In genomic region chr4:55854132-55854531, GRCh38 we compare ENCODE assay signal across 8 cellular contexts. TPM values are rescaled to one million over a fixed set of nuclear protein-coding genes. Genes with fewer than 3 reads are reported as not detected.
A peak's percentile ranks its signal among the peaks of the same experiment; 100 is the strongest.
DNase-seq lines count a peak whose midpoint lies in the region; ATAC-seq and TF ChIP-seq lines count a peak whose summit lies in the region.

No MANE protein-coding gene starts in this region.

- peak overlapping the region; percentile 94; the same call in 1 of the 2 replicates for H3K4me3 ChIP-seq in iPS DF 6.9 (ENCODE audit: low read length)
- H3K4me3 ChIP-seq in suprapubic skin = peak overlapping the region; percentile 94

- peak overlapping the region; percentile 60; the same call in 1 of the 2 replicates for H3K27ac Mint-ChIP-seq in WTC11

- H3K4me3 Mint-ChIP-seq in WTC11 = no peak overlapping the region

- no peak for TF ChIP-seq EP300 in suprapubic skin (IDR thresholded peaks at IDR 0.05)

- CTCF ChIA-PET in WTC11 (lab: Charles Lee) = interaction anchor here (1.0 kb wide), 1 partner anchor 12 kb away, joined by 3 read pairs; no protein-coding TSS in a partner anchor

- no peak for TF ChIP-seq CTCF in WTC11 (IDR thresholded peaks at IDR 0.05)
- TF ChIP-seq CTCF in suprapubic skin (IDR thresholded peaks at IDR 0.05) = no peak

- no peaks in the 10 kb centered on the region for H3K36me3 Mint-ChIP-seq in WTC11

- peak; percentile 23 for DNase-seq in NCI-H82 (lab: John Stamatoyannopoulos, UW)
- DNase-seq in NCI-H82 treated with DMSO at 0.1 percent for 48 hours (lab: John Stamatoyannopoulos, UW; ENCODE audit: unreplicated experiment) = no peak
- no peak for DNase-seq in WTC11 (ENCODE audit: low spot score)
- DNase-seq in iPS DF 6.9 (ENCODE audit: low read depth, low spot score) = no peak
- DNase-seq in suprapubic skin (ENCODE audit: low spot score in 2 of 2) = no peak
- no peak for DNase-seq in 8988T

- no peaks in the 10 kb centered on the region for H3K9me3 ChIP-seq in iPS DF 6.9 (ENCODE audit: control insufficient read depth, insufficient read depth, low read length)
- no peaks in the 10 kb centered on the region for H3K9me3 ChIP-seq in suprapubic skin

- H3K4me1 ChIP-seq in iPS DF 6.9 (ENCODE audit: control insufficient read depth, insufficient read depth, low read length) (peaks cover 1% of the 10 kb centered on the region; the same call in 1 of the 2 replicates), suprapubic skin (peaks cover 32% of the 10 kb centered on the region)

- no peak for TF ChIP-seq POLR2A in suprapubic skin (IDR thresholded peaks at IDR 0.05)

- H3K9me3 Mint-ChIP-seq in WTC11 = peaks cover 6% of the 10 kb centered on the region

- H3K27ac ChIP-seq in iPS DF 6.9 (ENCODE audit: low read length) (no peak overlapping the region), suprapubic skin (peak overlapping the region; percentile 93)

- peaks cover 10% of the 10 kb centered on the region for H3K4me1 Mint-ChIP-seq in WTC11

- H3K27me3 Mint-ChIP-seq in WTC11 (ENCODE audit: low read depth) = peaks cover 10% of the 10 kb centered on the region

- no peaks in the 10 kb centered on the region for H3K27me3 ChIP-seq in iPS DF 6.9 (ENCODE audit: control insufficient read depth, insufficient read depth, low read length)
- no peaks in the 10 kb centered on the region for H3K27me3 ChIP-seq in suprapubic skin

- no CpG with 5 or more reads among the region's 6 CpGs for WGBS in iPS DF 6.9 (ENCODE audit: insufficient coverage, insufficient read length)
- 25% methylated on average over 6 of the region's 6 CpGs for WGBS in suprapubic skin

- POLR2A ChIA-PET in WTC11 (lab: Charles Lee) = no interaction called here

- H3K36me3 ChIP-seq in iPS DF 6.9 (ENCODE audit: control insufficient read depth, insufficient read depth, low read length) (no peaks in the 10 kb centered on the region), suprapubic skin (no peaks in the 10 kb centered on the region)

- ATAC-seq in WTC11 (no peak), HG03342 (IDR thresholded peaks at IDR 0.05; ENCODE audit: unreplicated experiment) (no peak), GM21576 (IDR thresholded peaks at IDR 0.05; ENCODE audit: unreplicated experiment) (no peak)

TF ChIP-seq in WTC11, 78 proteins besides CTCF, POLR2A, EP300 and RAD21:
- TF ChIP-seq FOXP1 (CRISPR knock-in tag; IDR thresholded peaks at IDR 0.05; ENCODE audit: borderline replicate concordance) (no peak), ZNF317 (CRISPR knock-in tag; IDR thresholded peaks at IDR 0.05; ENCODE audit: borderline replicate concordance, low read depth) (no peak), RELA (CRISPR knock-in tag; IDR thresholded peaks at IDR 0.05; ENCODE audit: borderline replicate concordance) (no peak), USF1 (CRISPR knock-in tag; IDR thresholded peaks at IDR 0.05) (no peak), FOXP4 (CRISPR knock-in tag; IDR thresholded peaks at IDR 0.05) (no peak), ELF4 (CRISPR knock-in tag; IDR thresholded peaks at IDR 0.05; ENCODE audit: low read depth) (no peak)

RNA-seq across cellular contexts. Expression of gene EXOC1, which starts 0.7 kb away (rescaled TPM):
- total RNA-seq in WTC11 (2021) (19.0 to 22.5 TPM (median 20.2 TPM) in 3 replicates), suprapubic skin (10 to 100 TPM; 27.1 to 60.1 (median 32.9) TPM)

RNA-seq across cellular contexts. Expression of gene EXOC1L, which starts 34.5 kb away (rescaled TPM):
- total RNA-seq in WTC11 (2021) (not detected in 3 replicates), suprapubic skin (not detected)
